Comparison of ENCODE assay signal across 3 cellular contexts in genomic region chr7:112996472-112996871, GRCh38.
TF ChIP-seq lines count a peak whose summit lies in the region.

No MANE protein-coding gene starts in this region.

TF ChIP-seq in SK-N-SH, 30 proteins besides CTCF, POLR2A, EP300 and RAD21:
- TF ChIP-seq ZBTB33 (IDR thresholded peaks at IDR 0.05; ENCODE audit: borderline replicate concordance, low read depth) (no peak), CHD2 (IDR thresholded peaks at IDR 0.05; ENCODE audit: low read length, partially characterized antibody) (no peak), FOSL2 (IDR thresholded peaks at IDR 0.05; ENCODE audit: borderline replicate concordance, low read depth) (no peak), GATA2 (CRISPR knock-in tag; IDR thresholded peaks at IDR 0.05) (no peak), YY1 (IDR thresholded peaks at IDR 0.05; ENCODE audit: low read depth) (no peak), REST (IDR thresholded peaks at IDR 0.05; ENCODE audit: low read depth, low read length) (no peak)

TF ChIP-seq in SK-N-SH treated with all-trans-retinoic acid at 6 μM for 48 hours, 23 proteins besides CTCF, POLR2A, EP300 and RAD21 (continued from another document):
- TF ChIP-seq BACH2 (CRISPR knock-in tag; IDR thresholded peaks at IDR 0.05; ENCODE audit: borderline replicate concordance) (no peak), ZNF8 (CRISPR knock-in tag; IDR thresholded peaks at IDR 0.05) (no peak), POU6F1 (CRISPR knock-in tag; IDR thresholded peaks at IDR 0.05; ENCODE audit: borderline replicate concordance, low read depth) (no peak), GLIS3 (CRISPR knock-in tag; IDR thresholded peaks at IDR 0.05) (no peak), ZNF565 (CRISPR knock-in tag; conservative IDR thresholded peaks at IDR 0.05; ENCODE audit: low read depth) (no peak), SNAI2 (CRISPR knock-in tag; IDR thresholded peaks at IDR 0.05) (no peak), ARNTL (CRISPR knock-in tag; IDR thresholded peaks at IDR 0.05; ENCODE audit: borderline replicate concordance, low read depth) (no peak), RARB (CRISPR knock-in tag; IDR thresholded peaks at IDR 0.05) (no peak)

TF ChIP-seq in IMR-90, 13 proteins besides CTCF, POLR2A, EP300 and RAD21:
- TF ChIP-seq USF2 (IDR thresholded peaks at IDR 0.05; ENCODE audit: low read depth, low read length): no peak
- no peak for TF ChIP-seq CHD1 (IDR thresholded peaks at IDR 0.05; ENCODE audit: low read depth, low read length)
